Comparison of ENCODE assay signal across 26 cellular contexts in the genomic region with DNA sequence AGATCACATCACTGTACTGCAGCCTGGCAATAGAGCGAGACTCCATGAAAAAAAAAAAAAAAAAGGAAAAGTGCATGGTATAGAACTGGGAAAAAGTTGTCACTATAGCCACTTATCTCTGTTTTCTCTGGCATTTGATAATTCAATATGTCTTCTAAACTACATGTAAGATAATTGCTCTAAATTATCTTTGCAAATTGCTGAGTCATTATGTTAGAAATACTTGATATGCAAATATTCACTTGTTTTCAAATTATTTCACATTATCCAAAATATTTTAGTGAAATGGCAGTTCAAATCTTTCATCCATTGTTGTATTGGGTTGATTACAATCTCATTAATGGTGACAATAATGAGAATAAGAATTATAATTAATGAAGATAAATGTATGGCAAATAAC.
"Had no signal": no experiment of that assay in that cellular context is flagged by ENCODE, and none has a peak within 500 bp of the region (broad histone marks: within the 10 kb centered on the region; RNA-seq: fewer than 3 reads in every experiment).

No MANE protein-coding gene starts in this region.

- H3K4me3 Mint-ChIP-seq: mesothelial cell of epicardium; naive B cell; natural killer cell; nephron progenitor cell; neural progenitor cell; stimulated activated naive B cell treated with anti-CD40 and anti-IgM and Interleukin-4, amounts not matched to agents 10 μg/mL and 1 μg/mL and 100 μg/mL, for 72 hours had no signal

- H3K9me3 Mint-ChIP-seq: mesothelial cell of epicardium; nephron progenitor cell; neural progenitor cell; stimulated activated naive B cell treated with anti-CD40 and anti-IgM and Interleukin-4, amounts not matched to agents 10 μg/mL and 1 μg/mL and 100 μg/mL, for 72 hours had no signal

- H3K9ac ChIP-seq: neural progenitor cell had no signal

- DNase-seq: islet precursor cell; left ventricle myocardium inferior; mesendoderm; naive B cell; natural killer cell; nephron progenitor cell; ovary; stimulated activated CD4-positive, alpha-beta T cell treated with anti-CD3 and anti-CD28 coated beads, Interleukin-12 subunit alpha, Interleukin-12 subunit beta, amount 100 ng/mL, for 4 hours; stimulated activated CD4-positive, alpha-beta T cell treated with anti-CD3 and anti-CD28 coated beads, Interleukin-15, amount 100 ng/mL, for 24 hours; stimulated activated CD4-positive, alpha-beta T cell treated with anti-CD3 and anti-CD28 coated beads, Interleukin-2, amount 100 ng/mL, for 24 hours; stimulated activated CD4-positive, alpha-beta T cell treated with anti-CD3 and anti-CD28 coated beads, Interleukin-4, amount 100 ng/mL, for 1 hour; stimulated activated naive B cell treated with anti-CD40 and anti-IgM and Interleukin-4, amounts not matched to agents 10 μg/mL and 1 μg/mL and 100 μg/mL, for 72 hours; stimulated activated naive CD8-positive, alpha-beta T cell treated with anti-CD3 and anti-CD28 coated beads, Interleukin-15, Interleukin-2, amounts not matched to agents 100 U/mL and 50 U/mL, for 24 hours; stomach; testis; thyroid gland; transverse colon; upper lobe of left lung had no signal

- H3K27ac ChIP-seq: left ventricle myocardium inferior, neural progenitor cell, ovary, right atrium auricular region, skin epidermis, stomach, testis, thyroid gland, transverse colon, upper lobe of left lung, vagina had no signal

- H3K4me1 Mint-ChIP-seq: mesothelial cell of epicardium; naive B cell; natural killer cell; nephron progenitor cell; neural progenitor cell; stimulated activated naive B cell treated with anti-CD40 and anti-IgM and Interleukin-4, amounts not matched to agents 10 μg/mL and 1 μg/mL and 100 μg/mL, for 72 hours had no signal

- H3K27me3 ChIP-seq: neural progenitor cell, ovary, right atrium auricular region, stomach, testis, thyroid gland, transverse colon, upper lobe of left lung, vagina had no signal

- H3K36me3 Mint-ChIP-seq: mesothelial cell of epicardium; naive B cell; natural killer cell; neural progenitor cell; stimulated activated naive B cell treated with anti-CD40 and anti-IgM and Interleukin-4, amounts not matched to agents 10 μg/mL and 1 μg/mL and 100 μg/mL, for 72 hours had no signal

- H3K27me3 Mint-ChIP-seq: naive B cell; progenitor cell of endocrine pancreas; stimulated activated naive B cell treated with anti-CD40 and anti-IgM and Interleukin-4, amounts not matched to agents 10 μg/mL and 1 μg/mL and 100 μg/mL, for 72 hours had no signal

- ATAC-seq: natural killer cell; sciatic nerve; stimulated activated naive B cell treated with anti-CD40 and anti-IgM and Interleukin-4, amounts not matched to agents 10 μg/mL and 1 μg/mL and 100 μg/mL, for 72 hours; stimulated activated naive CD8-positive, alpha-beta T cell treated with anti-CD3 and anti-CD28 coated beads, Interleukin-15, Interleukin-2, amounts not matched to agents 100 U/mL and 50 U/mL, for 24 hours had no signal

- H3K4me1 ChIP-seq: left ventricle myocardium inferior, neural progenitor cell, right atrium auricular region, stomach, testis, thyroid gland, transverse colon, upper lobe of left lung, vagina had no signal

- H3K36me3 ChIP-seq: left ventricle myocardium inferior, neural progenitor cell, ovary, right atrium auricular region, stomach, thyroid gland, transverse colon, upper lobe of left lung, vagina had no signal

- H3K9me3 ChIP-seq: left ventricle myocardium inferior, ovary, right atrium auricular region, testis, thyroid gland, transverse colon, upper lobe of left lung, vagina had no signal

- H3K27ac Mint-ChIP-seq: mesothelial cell of epicardium; naive B cell; natural killer cell; nephron progenitor cell; neural progenitor cell; progenitor cell of endocrine pancreas; stimulated activated naive B cell treated with anti-CD40 and anti-IgM and Interleukin-4, amounts not matched to agents 10 μg/mL and 1 μg/mL and 100 μg/mL, for 72 hours had no signal

- H3K4me3 ChIP-seq: left ventricle myocardium inferior, lung, neural progenitor cell, ovary, right atrium auricular region, skin epidermis, stomach, testis, thyroid gland, transverse colon, upper lobe of left lung, vagina had no signal

- H3K4me2 ChIP-seq: neural progenitor cell had no signal
